Comparison of ENCODE assay signal across 1 cellular context in the genomic region with DNA sequence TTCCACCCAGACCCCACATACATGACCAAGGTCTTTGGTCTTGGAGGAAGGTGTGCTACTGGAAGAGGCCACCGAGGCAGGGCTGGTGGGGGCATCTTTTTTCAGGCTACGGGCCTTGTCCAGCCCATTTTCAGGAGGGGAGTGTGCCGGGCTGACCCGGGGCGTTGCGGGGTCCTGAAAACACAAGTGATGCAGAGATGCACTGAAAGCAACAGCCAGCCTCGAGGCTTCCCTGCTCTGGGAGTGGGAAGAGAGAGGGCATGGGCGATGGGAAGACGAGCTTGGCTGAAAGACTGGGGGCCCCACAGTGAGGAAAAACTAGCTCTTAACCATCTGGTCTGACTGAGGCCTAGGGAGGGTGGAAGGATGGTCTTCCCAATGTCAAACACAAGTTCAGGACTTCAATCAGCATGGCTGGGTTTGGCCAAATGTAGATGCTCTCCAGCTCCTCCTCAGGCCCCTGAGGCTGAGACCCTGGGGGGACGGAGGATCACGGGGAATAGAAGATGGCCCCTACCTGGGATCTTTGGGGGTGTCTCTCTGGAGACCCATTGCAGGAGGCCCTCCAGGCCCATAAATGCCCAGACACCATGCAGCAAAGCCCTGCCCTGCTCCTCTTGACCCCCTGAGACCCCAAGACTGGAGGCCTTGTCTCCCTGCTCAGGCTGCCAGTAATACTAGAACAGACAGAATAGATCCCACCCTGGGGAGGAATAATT.
TF ChIP-seq lines count a peak whose summit lies in the region.

No MANE protein-coding gene starts in this region.

TF ChIP-seq in GM23338, 12 proteins besides CTCF, POLR2A, EP300 and RAD21:
- no peak for TF ChIP-seq ZNF331 (CRISPR knock-in tag; IDR thresholded peaks at IDR 0.05; ENCODE audit: low read depth)
- TF ChIP-seq EZH2 (IDR thresholded peaks at IDR 0.05; ENCODE audit: low read depth, unreplicated experiment) = no peak
- no peak for TF ChIP-seq POLR2AphosphoS5 (IDR thresholded peaks at IDR 0.05; ENCODE audit: low read depth)
- TF ChIP-seq, protein P1, sequence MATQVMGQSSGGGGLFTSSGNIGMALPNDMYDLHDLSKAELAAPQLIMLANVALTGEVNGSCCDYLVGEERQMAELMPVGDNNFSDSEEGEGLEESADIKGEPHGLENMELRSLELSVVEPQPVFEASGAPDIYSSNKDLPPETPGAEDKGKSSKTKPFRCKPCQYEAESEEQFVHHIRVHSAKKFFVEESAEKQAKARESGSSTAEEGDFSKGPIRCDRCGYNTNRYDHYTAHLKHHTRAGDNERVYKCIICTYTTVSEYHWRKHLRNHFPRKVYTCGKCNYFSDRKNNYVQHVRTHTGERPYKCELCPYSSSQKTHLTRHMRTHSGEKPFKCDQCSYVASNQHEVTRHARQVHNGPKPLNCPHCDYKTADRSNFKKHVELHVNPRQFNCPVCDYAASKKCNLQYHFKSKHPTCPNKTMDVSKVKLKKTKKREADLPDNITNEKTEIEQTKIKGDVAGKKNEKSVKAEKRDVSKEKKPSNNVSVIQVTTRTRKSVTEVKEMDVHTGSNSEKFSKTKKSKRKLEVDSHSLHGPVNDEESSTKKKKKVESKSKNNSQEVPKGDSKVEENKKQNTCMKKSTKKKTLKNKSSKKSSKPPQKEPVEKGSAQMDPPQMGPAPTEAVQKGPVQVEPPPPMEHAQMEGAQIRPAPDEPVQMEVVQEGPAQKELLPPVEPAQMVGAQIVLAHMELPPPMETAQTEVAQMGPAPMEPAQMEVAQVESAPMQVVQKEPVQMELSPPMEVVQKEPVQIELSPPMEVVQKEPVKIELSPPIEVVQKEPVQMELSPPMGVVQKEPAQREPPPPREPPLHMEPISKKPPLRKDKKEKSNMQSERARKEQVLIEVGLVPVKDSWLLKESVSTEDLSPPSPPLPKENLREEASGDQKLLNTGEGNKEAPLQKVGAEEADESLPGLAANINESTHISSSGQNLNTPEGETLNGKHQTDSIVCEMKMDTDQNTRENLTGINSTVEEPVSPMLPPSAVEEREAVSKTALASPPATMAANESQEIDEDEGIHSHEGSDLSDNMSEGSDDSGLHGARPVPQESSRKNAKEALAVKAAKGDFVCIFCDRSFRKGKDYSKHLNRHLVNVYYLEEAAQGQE (IDR thresholded peaks at IDR 0.05; ENCODE audit: unreplicated experiment) = no peak
- TF ChIP-seq NANOG (IDR thresholded peaks at IDR 0.05; ENCODE audit: borderline replicate concordance) = no peak
- TF ChIP-seq STAT1 (IDR thresholded peaks at IDR 0.05; ENCODE audit: unreplicated experiment) = no peak
- TF ChIP-seq, protein P2, sequence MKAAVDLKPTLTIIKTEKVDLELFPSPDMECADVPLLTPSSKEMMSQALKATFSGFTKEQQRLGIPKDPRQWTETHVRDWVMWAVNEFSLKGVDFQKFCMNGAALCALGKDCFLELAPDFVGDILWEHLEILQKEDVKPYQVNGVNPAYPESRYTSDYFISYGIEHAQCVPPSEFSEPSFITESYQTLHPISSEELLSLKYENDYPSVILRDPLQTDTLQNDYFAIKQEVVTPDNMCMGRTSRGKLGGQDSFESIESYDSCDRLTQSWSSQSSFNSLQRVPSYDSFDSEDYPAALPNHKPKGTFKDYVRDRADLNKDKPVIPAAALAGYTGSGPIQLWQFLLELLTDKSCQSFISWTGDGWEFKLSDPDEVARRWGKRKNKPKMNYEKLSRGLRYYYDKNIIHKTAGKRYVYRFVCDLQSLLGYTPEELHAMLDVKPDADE (IDR thresholded peaks at IDR 0.05) = no peak
- TF ChIP-seq, protein P3, sequence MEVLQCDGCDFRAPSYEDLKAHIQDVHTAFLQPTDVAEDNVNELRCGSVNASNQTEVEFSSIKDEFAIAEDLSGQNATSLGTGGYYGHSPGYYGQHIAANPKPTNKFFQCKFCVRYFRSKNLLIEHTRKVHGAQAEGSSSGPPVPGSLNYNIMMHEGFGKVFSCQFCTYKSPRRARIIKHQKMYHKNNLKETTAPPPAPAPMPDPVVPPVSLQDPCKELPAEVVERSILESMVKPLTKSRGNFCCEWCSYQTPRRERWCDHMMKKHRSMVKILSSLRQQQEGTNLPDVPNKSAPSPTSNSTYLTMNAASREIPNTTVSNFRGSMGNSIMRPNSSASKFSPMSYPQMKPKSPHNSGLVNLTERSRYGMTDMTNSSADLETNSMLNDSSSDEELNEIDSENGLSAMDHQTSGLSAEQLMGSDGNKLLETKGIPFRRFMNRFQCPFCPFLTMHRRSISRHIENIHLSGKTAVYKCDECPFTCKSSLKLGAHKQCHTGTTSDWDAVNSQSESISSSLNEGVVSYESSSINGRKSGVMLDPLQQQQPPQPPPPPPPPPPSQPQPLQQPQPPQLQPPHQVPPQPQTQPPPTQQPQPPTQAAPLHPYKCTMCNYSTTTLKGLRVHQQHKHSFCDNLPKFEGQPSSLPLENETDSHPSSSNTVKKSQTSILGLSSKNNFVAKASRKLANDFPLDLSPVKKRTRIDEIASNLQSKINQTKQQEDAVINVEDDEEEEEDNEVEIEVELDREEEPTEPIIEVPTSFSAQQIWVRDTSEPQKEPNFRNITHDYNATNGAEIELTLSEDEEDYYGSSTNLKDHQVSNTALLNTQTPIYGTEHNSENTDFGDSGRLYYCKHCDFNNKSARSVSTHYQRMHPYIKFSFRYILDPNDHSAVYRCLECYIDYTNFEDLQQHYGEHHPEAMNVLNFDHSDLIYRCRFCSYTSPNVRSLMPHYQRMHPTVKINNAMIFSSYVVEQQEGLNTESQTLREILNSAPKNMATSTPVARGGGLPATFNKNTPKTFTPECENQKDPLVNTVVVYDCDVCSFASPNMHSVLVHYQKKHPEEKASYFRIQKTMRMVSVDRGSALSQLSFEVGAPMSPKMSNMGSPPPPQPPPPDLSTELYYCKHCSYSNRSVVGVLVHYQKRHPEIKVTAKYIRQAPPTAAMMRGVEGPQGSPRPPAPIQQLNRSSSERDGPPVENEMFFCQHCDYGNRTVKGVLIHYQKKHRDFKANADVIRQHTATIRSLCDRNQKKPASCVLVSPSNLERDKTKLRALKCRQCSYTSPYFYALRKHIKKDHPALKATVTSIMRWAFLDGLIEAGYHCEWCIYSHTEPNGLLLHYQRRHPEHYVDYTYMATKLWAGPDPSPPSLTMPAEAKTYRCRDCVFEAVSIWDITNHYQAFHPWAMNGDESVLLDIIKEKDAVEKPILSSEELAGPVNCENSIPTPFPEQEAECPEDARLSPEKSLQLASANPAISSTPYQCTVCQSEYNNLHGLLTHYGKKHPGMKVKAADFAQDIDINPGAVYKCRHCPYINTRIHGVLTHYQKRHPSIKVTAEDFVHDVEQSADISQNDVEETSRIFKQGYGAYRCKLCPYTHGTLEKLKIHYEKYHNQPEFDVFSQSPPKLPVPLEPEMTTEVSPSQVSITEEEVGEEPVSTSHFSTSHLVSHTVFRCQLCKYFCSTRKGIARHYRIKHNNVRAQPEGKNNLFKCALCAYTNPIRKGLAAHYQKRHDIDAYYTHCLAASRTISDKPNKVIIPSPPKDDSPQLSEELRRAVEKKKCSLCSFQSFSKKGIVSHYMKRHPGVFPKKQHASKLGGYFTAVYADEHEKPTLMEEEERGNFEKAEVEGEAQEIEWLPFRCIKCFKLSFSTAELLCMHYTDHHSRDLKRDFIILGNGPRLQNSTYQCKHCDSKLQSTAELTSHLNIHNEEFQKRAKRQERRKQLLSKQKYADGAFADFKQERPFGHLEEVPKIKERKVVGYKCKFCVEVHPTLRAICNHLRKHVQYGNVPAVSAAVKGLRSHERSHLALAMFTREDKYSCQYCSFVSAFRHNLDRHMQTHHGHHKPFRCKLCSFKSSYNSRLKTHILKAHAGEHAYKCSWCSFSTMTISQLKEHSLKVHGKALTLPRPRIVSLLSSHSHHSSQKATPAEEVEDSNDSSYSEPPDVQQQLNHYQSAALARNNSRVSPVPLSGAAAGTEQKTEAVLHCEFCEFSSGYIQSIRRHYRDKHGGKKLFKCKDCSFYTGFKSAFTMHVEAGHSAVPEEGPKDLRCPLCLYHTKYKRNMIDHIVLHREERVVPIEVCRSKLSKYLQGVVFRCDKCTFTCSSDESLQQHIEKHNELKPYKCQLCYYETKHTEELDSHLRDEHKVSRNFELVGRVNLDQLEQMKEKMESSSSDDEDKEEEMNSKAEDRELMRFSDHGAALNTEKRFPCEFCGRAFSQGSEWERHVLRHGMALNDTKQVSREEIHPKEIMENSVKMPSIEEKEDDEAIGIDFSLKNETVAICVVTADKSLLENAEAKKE (CRISPR knock-in tag; IDR thresholded peaks at IDR 0.05) = no peak
